19 cellular contexts compared by ENCODE assay signal in the genomic region with DNA sequence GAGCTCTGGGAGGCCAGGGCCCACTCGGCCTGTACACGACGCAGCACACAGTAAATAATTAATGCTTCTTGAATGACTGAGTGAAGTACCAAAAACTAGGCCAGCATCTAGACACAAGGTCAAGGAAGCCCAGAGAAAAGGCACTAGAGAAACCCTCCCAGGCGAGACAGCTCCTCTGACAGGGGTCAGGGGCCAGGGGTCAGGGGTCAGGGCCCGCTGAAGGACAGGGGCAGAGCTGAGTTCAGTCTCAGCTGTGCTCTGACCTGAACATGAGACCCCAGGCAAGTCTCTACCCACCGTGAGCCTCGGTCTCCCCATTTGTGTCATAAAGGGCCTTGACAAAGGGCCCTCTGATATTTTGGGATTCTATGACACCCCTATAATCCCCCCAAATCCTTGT. TPM values are rescaled to one million over a fixed set of nuclear protein-coding genes. Genes with fewer than 3 reads are reported as not detected.
DNase-seq lines count a peak whose midpoint lies in the region; FAIRE-seq and TF ChIP-seq lines count a peak whose summit lies in the region.
"Had no signal": no experiment of that assay in that cellular context is flagged by ENCODE, and none has a peak within 500 bp of the region (broad histone marks: within the 10 kb centered on the region; RNA-seq: fewer than 3 reads in every experiment).

No MANE protein-coding gene starts in this region.

- TF ChIP-seq POLR2A in endothelial cell of umbilical vein (IDR thresholded peaks at IDR 0.05; ENCODE audit: low read depth, low read length) (peak; percentile 18), stomach (IDR thresholded peaks at IDR 0.05) (no peak)

- H3K9ac ChIP-seq in endothelial cell of umbilical vein (replicated peaks; ENCODE audit: extremely low read depth, insufficient read depth, low read length): no peak overlapping the region

- H3K27ac ChIP-seq in endothelial cell of umbilical vein (ENCODE audit: insufficient read depth, low read depth, low read length) (no peak overlapping the region), stomach (peak overlapping the region in 3 of 5 donors; percentile 29 to 79 (median 75)), brain microvascular endothelial cell (no peak overlapping the region)
- H3K27ac ChIP-seq: HL-60 had no signal

- H3K27me3 ChIP-seq in endothelial cell of umbilical vein (ENCODE audit: control insufficient read depth in 2 of 2, insufficient read depth in 2 of 2, low read length in 2 of 2) (no peaks in the 10 kb centered on the region), stomach (no peaks in the 10 kb centered on the region), brain microvascular endothelial cell (replicated peaks) (no peaks in the 10 kb centered on the region)

- dilution Hi-C loops in endothelial cell of umbilical vein (cut with MboI; ENCODE audit: extremely low pct_ligation_motif_present, low sequenced_read_pairs): no loop called here

- no peaks in the 10 kb centered on the region for H3K9me1 ChIP-seq in endothelial cell of umbilical vein (replicated peaks; ENCODE audit: control insufficient read depth, extremely low read depth, insufficient read depth, low read length)

- H3K9me3 Mint-ChIP-seq in nephron progenitor cell (no peaks in the 10 kb centered on the region), osteocyte (ENCODE audit: unreplicated experiment) (no peaks in the 10 kb centered on the region)
- no peaks in the 10 kb centered on the region for H3K9me3 Mint-ChIP-seq in T-helper 2 cell treated with Interferon-gamma antibody and Interleukin-4, amounts not matched to agents 5 μg/mL and 100 μg/mL, for 36 hours
- H3K9me3 Mint-ChIP-seq: CD14-positive monocyte; CD8-positive, alpha-beta T cell had no signal

- BruUV-seq in endothelial cell of umbilical vein (replicated peaks; lab: Mats Ljungman, UMichigan): no TSS peak

- no peak for DNase-seq in endothelial cell of umbilical vein (ENCODE audit: low read depth, low spot score)
- DNase-seq in nephron progenitor cell: peak; percentile 54
- no peak for DNase-seq in stomach
- no peak for DNase-seq in osteocyte (ENCODE audit: extremely low spot score, unreplicated experiment)
- DNase-seq in HEK293T (ENCODE audit: extremely low spot score): no peak
- no peak for DNase-seq in brain microvascular endothelial cell
- DNase-seq in T-helper 2 cell treated with Interferon-gamma antibody and Interleukin-4, amounts not matched to agents 5 μg/mL and 100 μg/mL, for 36 hours (ENCODE audit: low spot score): no peak
- DNase-seq: CD8-positive, alpha-beta T cell; DMS79 treated with DMSO at 0.1 percent for 48 hours; EL had no signal

- no peaks in the 10 kb centered on the region for H3K9me3 ChIP-seq in endothelial cell of umbilical vein (replicated peaks; ENCODE audit: control insufficient read depth, insufficient read depth, low read length)
- H3K9me3 ChIP-seq in stomach: no peaks in the 10 kb centered on the region
- H3K9me3 ChIP-seq: A549, HAP-1 had no signal

- POLR2A ChIA-PET in endothelial cell of umbilical vein (lab: Charles Lee) (no interaction called here), HEK293T (lab: Yijun Ruan, JAX) (no interaction called here)

- no peak for FAIRE-seq in endothelial cell of umbilical vein (lab: Jason Lieb, UNC)
- FAIRE-seq: A549, D721Med, G401.6, GM12892, H1 had no signal

- intact Hi-C loops in endothelial cell of umbilical vein (cut with micrococcal nuclease): no loop called here
- intact Hi-C loops in stomach (cut with DNase I; ENCODE audit: low total_unique reads): no loop called here

- peaks cover 13% of the 10 kb centered on the region for H3K36me3 Mint-ChIP-seq in nephron progenitor cell (ENCODE audit: low read depth)
- H3K36me3 Mint-ChIP-seq in osteocyte (ENCODE audit: unreplicated experiment): peaks cover 24% of the 10 kb centered on the region
- H3K36me3 Mint-ChIP-seq in T-helper 2 cell treated with Interferon-gamma antibody and Interleukin-4, amounts not matched to agents 5 μg/mL and 100 μg/mL, for 36 hours (ENCODE audit: low read depth): no peaks in the 10 kb centered on the region
- H3K36me3 Mint-ChIP-seq: CD14-positive monocyte; CD8-positive, alpha-beta T cell had no signal

- peaks cover 3% of the 10 kb centered on the region for H4K20me1 ChIP-seq in endothelial cell of umbilical vein (replicated peaks; ENCODE audit: control insufficient read depth, extremely low read depth, insufficient read depth, low read length)

- H3K4me2 ChIP-seq in endothelial cell of umbilical vein (ENCODE audit: insufficient read depth, low read length): no peak overlapping the region
- H3K4me2 ChIP-seq: A549 had no signal

- H3K27ac Mint-ChIP-seq in nephron progenitor cell: no peak overlapping the region
- no peak overlapping the region for H3K27ac Mint-ChIP-seq in osteocyte (ENCODE audit: unreplicated experiment)
- no peak overlapping the region for H3K27ac Mint-ChIP-seq in T-helper 2 cell treated with Interferon-gamma antibody and Interleukin-4, amounts not matched to agents 5 μg/mL and 100 μg/mL, for 36 hours
- H3K27ac Mint-ChIP-seq: CD14-positive monocyte; CD8-positive, alpha-beta T cell had no signal

- H3K4me1 ChIP-seq in endothelial cell of umbilical vein (ENCODE audit: control insufficient read depth, extremely low read depth, insufficient read depth, low read length) (peaks cover 10% of the 10 kb centered on the region), stomach (peaks cover 12 to 59% (median 33%) of the 10 kb centered on the region in 4 donors)
- H3K4me1 ChIP-seq: HAP-1 had no signal

- CTCF ChIA-PET in endothelial cell of umbilical vein (lab: Charles Lee): no interaction called here
- CTCF ChIA-PET in HEK293T (lab: Yijun Ruan, JAX): interaction anchor here (0.7 kb wide), 1 partner anchor 665 kb away, joined by 3 read pairs; no protein-coding TSS in a partner anchor

- H3K4me3 ChIP-seq in endothelial cell of umbilical vein (replicated peaks in 1 of 3; ENCODE audit: insufficient read depth in 1 of 3, low read depth in 1 of 3, low read length in 3 of 3) (no peak overlapping the region), stomach (no peak overlapping the region), brain microvascular endothelial cell (ENCODE audit: low read depth, low read length) (no peak overlapping the region)
- H3K4me3 ChIP-seq: A549, HAP-1 had no signal

- in situ Hi-C loops in brain microvascular endothelial cell (cut with HindIII; ENCODE audit: low pct_ligation_motif_present, low sequenced_read_pairs): no loop called here

- 78 to 90% (median 87%) methylated on average over 7 of the region's 7 CpGs for WGBS in stomach, 5 donors

- H3K4me3 Mint-ChIP-seq in nephron progenitor cell: no peak overlapping the region
- no peak overlapping the region for H3K4me3 Mint-ChIP-seq in osteocyte (ENCODE audit: unreplicated experiment)
- no peak overlapping the region for H3K4me3 Mint-ChIP-seq in T-helper 2 cell treated with Interferon-gamma antibody and Interleukin-4, amounts not matched to agents 5 μg/mL and 100 μg/mL, for 36 hours
- H3K4me3 Mint-ChIP-seq: CD14-positive monocyte; CD8-positive, alpha-beta T cell had no signal

- TF ChIP-seq CTCF in endothelial cell of umbilical vein (IDR thresholded peaks at IDR 0.05; ENCODE audit: extremely low read depth in 1 of 2, insufficient read depth in 1 of 2, low read depth in 1 of 2, low read length in 2 of 2) (no peak), nephron progenitor cell (IDR thresholded peaks at IDR 0.05) (no peak), stomach (IDR thresholded peaks at IDR 0.05) (no peak), osteocyte (IDR thresholded peaks at IDR 0.05) (no peak), brain microvascular endothelial cell (IDR thresholded peaks at IDR 0.05; ENCODE audit: low read depth, low read length, missing control alignments) (no peak)

- H3K79me2 ChIP-seq in endothelial cell of umbilical vein (ENCODE audit: control insufficient read depth, insufficient read depth, low read length): peaks cover 61% of the 10 kb centered on the region

- peaks cover 66 to 86% of the 10 kb centered on the region in 2 experiments for H3K36me3 ChIP-seq in endothelial cell of umbilical vein (ENCODE audit: control insufficient read depth in 2 of 2, extremely low read depth in 1 of 2, insufficient read depth in 2 of 2, low read length in 2 of 2)
- peaks cover 73 to 89% (median 79%) of the 10 kb centered on the region in 4 donors for H3K36me3 ChIP-seq in stomach
- peaks cover 37% of the 10 kb centered on the region for H3K36me3 ChIP-seq in brain microvascular endothelial cell (replicated peaks)

- peaks cover 22% of the 10 kb centered on the region for H3K4me1 Mint-ChIP-seq in nephron progenitor cell
- H3K4me1 Mint-ChIP-seq in osteocyte (ENCODE audit: unreplicated experiment): peaks cover 23% of the 10 kb centered on the region
- no peaks in the 10 kb centered on the region for H3K4me1 Mint-ChIP-seq in T-helper 2 cell treated with Interferon-gamma antibody and Interleukin-4, amounts not matched to agents 5 μg/mL and 100 μg/mL, for 36 hours (ENCODE audit: low read depth)

- no peak for TF ChIP-seq EP300 in stomach (IDR thresholded peaks at IDR 0.05)

- H3K27me3 Mint-ChIP-seq in nephron progenitor cell (ENCODE audit: low read depth, poor library complexity) (peaks cover 3% of the 10 kb centered on the region), osteocyte (ENCODE audit: unreplicated experiment) (no peaks in the 10 kb centered on the region)
- H3K27me3 Mint-ChIP-seq in T-helper 2 cell treated with Interferon-gamma antibody and Interleukin-4, amounts not matched to agents 5 μg/mL and 100 μg/mL, for 36 hours (ENCODE audit: low read depth): no peaks in the 10 kb centered on the region

- no peak overlapping the region for H2AFZ ChIP-seq in endothelial cell of umbilical vein (ENCODE audit: low read depth, low read length)

TF ChIP-seq in endothelial cell of umbilical vein, 7 proteins besides CTCF, POLR2A, EP300 and RAD21 (continues in another document):
- no peak for TF ChIP-seq EZH2 (IDR thresholded peaks at IDR 0.05; ENCODE audit: borderline replicate concordance, low read depth, low read length, severe bottlenecking)

RNA-seq across cellular contexts. Expression of a gene that starts 56.4 kb away (rescaled TPM):
- 0.42 and 0.44 TPM in 2 replicates for total RNA-seq in endothelial cell of umbilical vein
- polyA plus RNA-seq in endothelial cell of umbilical vein: not detected in 2 replicates
- 0.01 and 0.04 TPM in 2 replicates for polyA plus RNA-seq in endothelial cell of umbilical vein (2011; cell fraction: cytosol; rRNA removed)
- polyA plus RNA-seq in endothelial cell of umbilical vein (2011; cell fraction: nucleus; rRNA removed): 0.05 and 0.17 TPM in 2 replicates
- polyA plus RNA-seq in endothelial cell of umbilical vein (2012): 141 and 334 TPM in 2 replicates
- not detected in 2 replicates for polyA minus RNA-seq in endothelial cell of umbilical vein
- not detected for polyA minus RNA-seq in endothelial cell of umbilical vein (2011; cell fraction: cytosol; rRNA and poly(A)+ RNA removed)
- polyA minus RNA-seq in endothelial cell of umbilical vein (2011; cell fraction: nucleus; rRNA and poly(A)+ RNA removed): not detected in 2 replicates
- total RNA-seq in stomach: 1 to 10 TPM in 1 of 5 donors, under 1 TPM in 1, not detected in 3; 0.72 to 2.3 TPM
- 1 to 10 TPM in 2 of 3 donors, under 1 TPM in 1; 0.76 to 2.6 (median 1.6) TPM for polyA plus RNA-seq in stomach
- total RNA-seq in osteocyte: not detected in 2 replicates
- total RNA-seq: CD8-positive, alpha-beta T cell had no signal
- polyA plus RNA-seq: BJ, CD14-positive monocyte had no signal

Comparison
In these comparisons a context has a peak if more than half of its experiments do, and no peak if none do; other contexts are left out.
1. H3K27ac ChIP-seq: peak in stomach (3 of 5); none in endothelial cell of umbilical vein (single experiment) and brain microvascular endothelial cell (single experiment).